In the genomic region with DNA sequence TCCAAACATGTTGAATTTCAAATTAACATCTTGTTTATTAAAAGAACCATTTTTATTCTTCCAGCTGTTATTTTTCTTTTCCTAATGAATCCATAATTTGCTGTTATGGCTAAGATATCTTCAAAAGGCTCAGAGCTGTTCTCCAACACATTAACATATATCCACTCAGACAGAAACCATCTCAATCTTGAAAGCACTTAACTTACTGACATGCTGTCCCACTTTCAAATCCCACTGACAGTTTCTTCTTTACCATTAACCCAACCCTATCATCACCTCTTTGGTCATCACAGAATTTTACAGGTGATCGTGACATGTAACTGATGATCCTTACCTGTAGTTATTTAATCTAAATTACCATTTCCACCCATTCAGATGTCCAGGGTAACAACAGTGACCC, we compare ENCODE assay signal across 14 cellular contexts.
"Had no signal": no experiment of that assay in that cellular context is flagged by ENCODE, and none has a peak within 500 bp of the region (broad histone marks: within the 10 kb centered on the region; RNA-seq: fewer than 3 reads in every experiment).

No MANE protein-coding gene starts in this region.

- H3K9me3 ChIP-seq: pancreas, transverse colon had no signal

- ATAC-seq: WTC11 had no signal

- DNase-seq: activated CD4-positive, alpha-beta T cell treated with anti-CD3 and anti-CD28 coated beads, Interleukin-2, amount 10 ng/mL, durations not matched to agents 7 days and 5 days; activated gamma-delta T cell treated with Interleukin-2 at 50 U/mL for 16 hours; cortex of kidney; effector memory CD4-positive, alpha-beta T cell; immature natural killer cell; stimulated activated CD4-positive, alpha-beta T cell treated with anti-CD3 and anti-CD28 coated beads, Interleukin-15, amount 100 ng/mL, for 24 hours; stimulated activated CD4-positive, alpha-beta T cell treated with anti-CD3 and anti-CD28 coated beads, Interleukin-4, amount 100 ng/mL, for 4 hours; transverse colon had no signal

- H2AFZ ChIP-seq: neural progenitor cell had no signal

- H3K4me3 Mint-ChIP-seq: activated CD4-positive, alpha-beta T cell treated with anti-CD3 and anti-CD28 coated beads, Interleukin-2, amount 10 ng/mL, durations not matched to agents 7 days and 5 days; central memory CD8-positive, alpha-beta T cell; immature natural killer cell; neural progenitor cell; WTC11 had no signal

- H3K4me2 ChIP-seq: neural progenitor cell had no signal

- H3K27ac Mint-ChIP-seq: activated CD4-positive, alpha-beta T cell treated with anti-CD3 and anti-CD28 coated beads, Interleukin-2, amount 10 ng/mL, durations not matched to agents 7 days and 5 days; neural progenitor cell; WTC11 had no signal

- H3K27me3 ChIP-seq: neural progenitor cell, pancreas, transverse colon had no signal

- H3K4me1 ChIP-seq: neural progenitor cell had no signal

- H3K27ac ChIP-seq: epithelial cell of prostate, neural progenitor cell, SK-N-MC, transverse colon had no signal

- H3K4me1 Mint-ChIP-seq: WTC11 had no signal

- H3K9me3 Mint-ChIP-seq: activated CD4-positive, alpha-beta T cell treated with anti-CD3 and anti-CD28 coated beads, Interleukin-2, amount 10 ng/mL, durations not matched to agents 7 days and 5 days; central memory CD8-positive, alpha-beta T cell; immature natural killer cell had no signal

- H3K36me3 ChIP-seq: neural progenitor cell, pancreas, transverse colon had no signal

- H3K4me3 ChIP-seq: neural progenitor cell, pancreas, SK-N-MC, transverse colon had no signal

- H3K27me3 Mint-ChIP-seq: activated CD4-positive, alpha-beta T cell treated with anti-CD3 and anti-CD28 coated beads, Interleukin-2, amount 10 ng/mL, durations not matched to agents 7 days and 5 days; central memory CD8-positive, alpha-beta T cell had no signal

- H3K9ac ChIP-seq: neural progenitor cell had no signal
